ENCODE assay signal across 15 cellular contexts in genomic region chr3:154775821-154776548, GRCh38.
A peak's percentile ranks its signal among the peaks of the same experiment; 100 is the strongest.
DNase-seq lines count a peak whose midpoint lies in the region; FAIRE-seq and TF ChIP-seq lines count a peak whose summit lies in the region.
"Had no signal": no experiment of that assay in that cellular context is flagged by ENCODE, and none has a peak within 500 bp of the region (broad histone marks: within the 10 kb centered on the region; RNA-seq: fewer than 3 reads in every experiment).

No MANE protein-coding gene starts in this region.

- H3K36me3 ChIP-seq in HUES48 (ENCODE audit: control insufficient read depth, insufficient read depth, low read length): no peaks in the 10 kb centered on the region
- H3K36me3 ChIP-seq in trophoblast cell (ENCODE audit: control insufficient read depth in 1 of 2, insufficient read depth in 2 of 2, low read length in 2 of 2): no peaks in the 10 kb centered on the region
- no peaks in the 10 kb centered on the region for H3K36me3 ChIP-seq in colonic mucosa
- H3K36me3 ChIP-seq: BE2C, MG63 had no signal

- no peak overlapping the region for H3K27ac ChIP-seq in HUES48 (ENCODE audit: low read depth, low read length)
- H3K27ac ChIP-seq in trophoblast cell (ENCODE audit: low read depth, low read length): no peak overlapping the region
- no peak overlapping the region for H3K27ac ChIP-seq in colonic mucosa
- H3K27ac ChIP-seq: 22Rv1 had no signal

- H3K4me1 ChIP-seq in HUES48 (ENCODE audit: control insufficient read depth, insufficient read depth, low read length): peaks cover 13% of the 10 kb centered on the region
- H3K4me1 ChIP-seq in trophoblast cell (ENCODE audit: control insufficient read depth in 1 of 2, insufficient read depth in 2 of 2, low read length in 2 of 2): no peaks in the 10 kb centered on the region
- H3K4me1 ChIP-seq in colonic mucosa: no peaks in the 10 kb centered on the region
- H3K4me1 ChIP-seq: BE2C had no signal

- no peaks in the 10 kb centered on the region for H3K79me1 ChIP-seq in trophoblast cell (ENCODE audit: low read length)

- H3K27ac Mint-ChIP-seq in HFFc6: no peak overlapping the region
- H3K27ac Mint-ChIP-seq: CD8-positive, alpha-beta T cell had no signal

- TF ChIP-seq CTCF in colonic mucosa (IDR thresholded peaks at IDR 0.05): no peak
- no peak for TF ChIP-seq CTCF in HFFc6 (IDR thresholded peaks at IDR 0.05)

- H3K4me3 ChIP-seq in HUES48 (ENCODE audit: low read depth, low read length): peak overlapping the region; percentile 26; the same call in 1 of the 2 replicates
- H3K4me3 ChIP-seq in trophoblast cell (ENCODE audit: low read depth, low read length): no peak overlapping the region
- H3K4me3 ChIP-seq in colonic mucosa: no peak overlapping the region
- H3K4me3 ChIP-seq: MG63 had no signal

- intact Hi-C loops in colonic mucosa (cut with DNase I): no loop called here

- no peaks in the 10 kb centered on the region for H3K79me2 ChIP-seq in trophoblast cell (ENCODE audit: control insufficient read depth, insufficient read depth, low read length, poor library complexity)

- H3K9me3 Mint-ChIP-seq in HFFc6: no peaks in the 10 kb centered on the region

- no peak overlapping the region for H4K91ac ChIP-seq in trophoblast cell (ENCODE audit: low read depth, low read length)

- no peak overlapping the region for H3K14ac ChIP-seq in trophoblast cell (ENCODE audit: low read length)

- H3K9me3 ChIP-seq in HUES48 (ENCODE audit: control insufficient read depth, insufficient read depth, low read length) (no peaks in the 10 kb centered on the region), trophoblast cell (ENCODE audit: insufficient read depth, low read depth, low read length) (no peaks in the 10 kb centered on the region), colonic mucosa (no peaks in the 10 kb centered on the region)
- H3K9me3 ChIP-seq: BE2C, MG63 had no signal

- H3K27me3 ChIP-seq in HUES48 (ENCODE audit: control insufficient read depth, insufficient read depth, low read length) (no peaks in the 10 kb centered on the region), trophoblast cell (ENCODE audit: insufficient read depth, low read length) (no peaks in the 10 kb centered on the region), colonic mucosa (no peaks in the 10 kb centered on the region)
- H3K27me3 ChIP-seq: BE2C, MG63 had no signal

- H3K36me3 Mint-ChIP-seq in HFFc6 (ENCODE audit: low read depth): no peaks in the 10 kb centered on the region
- H3K36me3 Mint-ChIP-seq: CD8-positive, alpha-beta T cell had no signal

- no peak overlapping the region for H3K4me3 Mint-ChIP-seq in HFFc6
- H3K4me3 Mint-ChIP-seq: CD8-positive, alpha-beta T cell had no signal

- no peak for FAIRE-seq in urothelium cell line (lab: Jason Lieb, UNC)

- H3K4me1 Mint-ChIP-seq in HFFc6 (ENCODE audit: low read depth): peaks cover 6% of the 10 kb centered on the region

- H2BK120ac ChIP-seq in trophoblast cell (ENCODE audit: insufficient read depth, low read length, poor library complexity): no peak overlapping the region

- no peak overlapping the region for H4K8ac ChIP-seq in trophoblast cell (ENCODE audit: low read depth, low read length)

- no peak overlapping the region for H2BK12ac ChIP-seq in trophoblast cell (ENCODE audit: low read length)

- H2AK5ac ChIP-seq in trophoblast cell (ENCODE audit: low read length): no peak overlapping the region

- no peak overlapping the region for H3K4me2 ChIP-seq in trophoblast cell (ENCODE audit: low read length)

- peaks cover 4% of the 10 kb centered on the region for H3K27me3 Mint-ChIP-seq in HFFc6 (ENCODE audit: insufficient read depth)

- peak overlapping the region; percentile 37 for H3K23ac ChIP-seq in trophoblast cell (ENCODE audit: low read length)

- no peak overlapping the region for H2BK5ac ChIP-seq in trophoblast cell (ENCODE audit: low read depth, low read length, poor library complexity)

- no CpG with 5 or more reads among the region's 1 CpG for WGBS in trophoblast cell (ENCODE audit: extremely low coverage, insufficient coverage, insufficient read length)

- H3K4ac ChIP-seq in trophoblast cell (ENCODE audit: low read depth, low read length): no peak overlapping the region

- no peak overlapping the region for H3K18ac ChIP-seq in trophoblast cell (ENCODE audit: low read length)

- H2AFZ ChIP-seq in trophoblast cell (ENCODE audit: insufficient read depth, low read length, poor library complexity): no peak overlapping the region

- no peak overlapping the region for H4K12ac ChIP-seq in trophoblast cell (ENCODE audit: low read depth, low read length)

- DNase-seq in NCI-H1417 (lab: John Stamatoyannopoulos, UW): peak in 2 of 3 experiments; percentile 36 to 62
- DNase-seq in NCI-H1417 treated with DMSO at 0.1 percent for 48 hours (lab: John Stamatoyannopoulos, UW): no peak
- DNase-seq in cerebellar cortex (ENCODE audit: low spot score): peak; percentile 30
- DNase-seq in trophoblast cell: no peak
- no peak for DNase-seq in urothelium cell line (ENCODE audit: low spot score)
- no peak for DNase-seq in colonic mucosa
- DNase-seq in HFFc6: no peak
- DNase-seq: BE2C; CD8-positive, alpha-beta T cell; DMS79 treated with DMSO at 0.1 percent for 48 hours; MG63; NCI-H1092; NCI-H187 had no signal

- H3K9ac ChIP-seq in HUES48 (ENCODE audit: low read depth, low read length) (no peak overlapping the region), trophoblast cell (ENCODE audit: low read length) (peak overlapping the region; percentile 28), colonic mucosa (ENCODE audit: low read depth in 2 of 2, low read length in 2 of 2) (no peak overlapping the region)

Comparison
In these comparisons a context has a peak if more than half of its experiments do, and no peak if none do; other contexts are left out.
1. DNase-seq: peak in NCI-H1417 (2 of 3) and cerebellar cortex (single experiment); none in NCI-H1417 treated with DMSO at 0.1 percent for 48 hours (single experiment), trophoblast cell (0 of 2), urothelium cell line (single experiment), colonic mucosa (single experiment) and HFFc6 (single experiment).